19 cellular contexts compared by ENCODE assay signal in the genomic region with DNA sequence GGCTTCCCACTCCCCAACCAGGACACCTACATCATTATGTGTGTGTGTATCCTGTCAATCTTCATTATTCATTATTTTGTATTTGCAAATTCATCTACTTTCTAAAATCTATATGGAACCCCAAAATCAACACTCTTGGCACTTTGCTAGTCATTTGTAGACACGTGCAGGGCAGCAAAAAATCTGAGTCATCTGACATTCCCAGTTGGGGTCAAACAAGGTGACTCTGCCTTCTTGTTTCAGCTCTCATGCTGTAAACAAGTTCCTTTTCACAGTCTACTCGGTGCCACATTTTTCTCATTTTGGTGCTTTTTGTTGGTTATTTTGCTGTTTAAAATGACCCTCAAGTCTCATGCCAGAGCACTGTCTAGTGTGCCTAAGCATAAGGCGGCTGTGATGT. TPM values are rescaled to one million over a fixed set of nuclear protein-coding genes. Genes with fewer than 3 reads are reported as not detected.
DNase-seq lines count a peak whose midpoint lies in the region; ATAC-seq and TF ChIP-seq lines count a peak whose summit lies in the region.
"Had no signal": no experiment of that assay in that cellular context is flagged by ENCODE, and none has a peak within 500 bp of the region (broad histone marks: within the 10 kb centered on the region; RNA-seq: fewer than 3 reads in every experiment).

No MANE protein-coding gene starts in this region.

- H3K27me3 Mint-ChIP-seq in T-helper 1 cell treated with Interleukin-12 subunit alpha and Interleukin-12 subunit beta and Interleukin-4 antibody, amounts not matched to agents 30 μg/mL and 1 μg/mL, for 36 hours (ENCODE audit: low read depth): no peaks in the 10 kb centered on the region
- no peaks in the 10 kb centered on the region for H3K27me3 Mint-ChIP-seq in activated naive CD8-positive, alpha-beta T cell treated with anti-CD3 and anti-CD28 coated beads for 36 hours
- peaks cover 3% of the 10 kb centered on the region for H3K27me3 Mint-ChIP-seq in neural progenitor cell (ENCODE audit: insufficient read depth, low read depth)

- H3K4me3 ChIP-seq in left lung (no peak overlapping the region), neural progenitor cell (no peak overlapping the region)
- H3K4me3 ChIP-seq: adrenal gland, upper lobe of right lung had no signal

- H4K20me1 ChIP-seq in neural progenitor cell (ENCODE audit: low read depth): peaks cover 24% of the 10 kb centered on the region

- H3F3A ChIP-seq in neural progenitor cell (ENCODE audit: low read depth): no peaks in the 10 kb centered on the region

- ATAC-seq in HG03469 (IDR thresholded peaks at IDR 0.05; ENCODE audit: unreplicated experiment): no peak
- ATAC-seq in left lung: no peak
- ATAC-seq: upper lobe of right lung had no signal

- DNase-seq in T-helper 1 cell (no peak), EL (peak; percentile 40), myocyte (ENCODE audit: low read depth) (peak; percentile 20), left lung (no peak), neural progenitor cell (ENCODE audit: low spot score) (no peak)
- DNase-seq in activated naive CD8-positive, alpha-beta T cell treated with anti-CD3 and anti-CD28 coated beads for 36 hours: no peak
- DNase-seq: 8988T; activated CD4-positive, alpha-beta T cell treated with anti-CD3 and anti-CD28 coated beads, Interleukin-2, amount 50 U/mL, for 4 hours; GDM1; NCI-H2081; NCI-H748 treated with DMSO at 0.1 percent for 48 hours; stimulated activated CD4-positive, alpha-beta T cell treated with anti-CD3 and anti-CD28 coated beads, Interleukin-1b, Interleukin-23, amount 100 ng/mL, for 48 hours; stimulated activated CD8-positive, alpha-beta memory T cell treated with anti-CD3 and anti-CD28 coated beads, Interleukin-4, amount 100 ng/mL, for 48 hours; upper lobe of right lung had no signal

- TF ChIP-seq CTCF in left lung (IDR thresholded peaks at IDR 0.05) (no peak), neural progenitor cell (IDR thresholded peaks at IDR 0.05) (no peak)

- no peak overlapping the region for H3K4me3 Mint-ChIP-seq in T-helper 1 cell treated with Interleukin-12 subunit alpha and Interleukin-12 subunit beta and Interleukin-4 antibody, amounts not matched to agents 30 μg/mL and 1 μg/mL, for 36 hours
- H3K4me3 Mint-ChIP-seq in activated naive CD8-positive, alpha-beta T cell treated with anti-CD3 and anti-CD28 coated beads for 36 hours: no peak overlapping the region
- H3K4me3 Mint-ChIP-seq in neural progenitor cell: no peak overlapping the region

- no peak overlapping the region for H3K4me2 ChIP-seq in neural progenitor cell

- no peak overlapping the region for H3K27ac ChIP-seq in left lung
- no peak overlapping the region for H3K27ac ChIP-seq in neural progenitor cell
- H3K27ac ChIP-seq: adrenal gland, epithelial cell of prostate, upper lobe of right lung had no signal

- H3K4me1 ChIP-seq in left lung (peaks cover 20 to 46% of the 10 kb centered on the region in 2 donors), neural progenitor cell (peaks cover 16% of the 10 kb centered on the region)

- peaks cover 61% of the 10 kb centered on the region for H3K36me3 Mint-ChIP-seq in T-helper 1 cell treated with Interleukin-12 subunit alpha and Interleukin-12 subunit beta and Interleukin-4 antibody, amounts not matched to agents 30 μg/mL and 1 μg/mL, for 36 hours (ENCODE audit: low read depth)
- H3K36me3 Mint-ChIP-seq in activated naive CD8-positive, alpha-beta T cell treated with anti-CD3 and anti-CD28 coated beads for 36 hours: peaks cover 61% of the 10 kb centered on the region
- peaks cover 69% of the 10 kb centered on the region for H3K36me3 Mint-ChIP-seq in neural progenitor cell

- intact Hi-C loops in left lung (cut with DNase I): no loop called here

- H3K4me1 Mint-ChIP-seq in T-helper 1 cell treated with Interleukin-12 subunit alpha and Interleukin-12 subunit beta and Interleukin-4 antibody, amounts not matched to agents 30 μg/mL and 1 μg/mL, for 36 hours (ENCODE audit: low read depth): peaks cover 60% of the 10 kb centered on the region
- H3K4me1 Mint-ChIP-seq in activated naive CD8-positive, alpha-beta T cell treated with anti-CD3 and anti-CD28 coated beads for 36 hours: peaks cover 51% of the 10 kb centered on the region
- H3K4me1 Mint-ChIP-seq in neural progenitor cell: peaks cover 16% of the 10 kb centered on the region

- no peak overlapping the region for H2AFZ ChIP-seq in neural progenitor cell (replicated peaks)

- peaks cover 0 to 19% of the 10 kb centered on the region in 2 donors for H3K36me3 ChIP-seq in left lung
- H3K36me3 ChIP-seq in neural progenitor cell: peaks cover 7% of the 10 kb centered on the region

- peaks cover 71% of the 10 kb centered on the region for H3K79me2 ChIP-seq in neural progenitor cell (ENCODE audit: low read depth)

- H3K9me3 ChIP-seq in left lung (no peaks in the 10 kb centered on the region), neural progenitor cell (ENCODE audit: low read depth) (no peaks in the 10 kb centered on the region)
- H3K9me3 ChIP-seq: adrenal gland, upper lobe of right lung had no signal

- H3K9ac ChIP-seq in neural progenitor cell: no peak overlapping the region

- H3K27me3 ChIP-seq in left lung (no peaks in the 10 kb centered on the region), neural progenitor cell (no peaks in the 10 kb centered on the region)
- H3K27me3 ChIP-seq: adrenal gland, upper lobe of right lung had no signal

- peak overlapping the region; percentile 43 for H3K27ac Mint-ChIP-seq in T-helper 1 cell treated with Interleukin-12 subunit alpha and Interleukin-12 subunit beta and Interleukin-4 antibody, amounts not matched to agents 30 μg/mL and 1 μg/mL, for 36 hours
- peak overlapping the region; percentile 65 for H3K27ac Mint-ChIP-seq in activated naive CD8-positive, alpha-beta T cell treated with anti-CD3 and anti-CD28 coated beads for 36 hours
- no peak overlapping the region for H3K27ac Mint-ChIP-seq in neural progenitor cell

- no peaks in the 10 kb centered on the region for H3K9me3 Mint-ChIP-seq in T-helper 1 cell treated with Interleukin-12 subunit alpha and Interleukin-12 subunit beta and Interleukin-4 antibody, amounts not matched to agents 30 μg/mL and 1 μg/mL, for 36 hours
- H3K9me3 Mint-ChIP-seq in activated naive CD8-positive, alpha-beta T cell treated with anti-CD3 and anti-CD28 coated beads for 36 hours: no peaks in the 10 kb centered on the region
- peaks cover 21% of the 10 kb centered on the region for H3K9me3 Mint-ChIP-seq in neural progenitor cell

RNA-seq across cellular contexts. Expression of a gene that starts 5.9 kb away (rescaled TPM):
- 10 to 100 TPM; 41.4 to 42.5 TPM for total RNA-seq in activated naive CD8-positive, alpha-beta T cell treated with anti-CD3 and anti-CD28 coated beads for 36 hours
- 69.2 and 71.9 TPM in 2 replicates for total RNA-seq in myocyte
- 46.6 TPM for polyA plus RNA-seq in myocyte (2012)
- total RNA-seq in left lung: 10 to 100 TPM; 43.3 to 46.2 TPM
- total RNA-seq in neural progenitor cell (ENCODE audit: low replicate concordance): 90.6 and 141 TPM in 2 replicates

RNA-seq across cellular contexts. Expression of a gene that starts 10.1 kb away (rescaled TPM):
- total RNA-seq in activated naive CD8-positive, alpha-beta T cell treated with anti-CD3 and anti-CD28 coated beads for 36 hours: 1 to 10 TPM in 1 of 2 experiments, under 1 TPM in 1; 0.37 to 2.5 TPM
- not detected in 2 replicates for total RNA-seq in myocyte
- 0.28 TPM for polyA plus RNA-seq in myocyte (2012)
- 10 to 100 TPM in 1 of 2 donors, 1 to 10 TPM in 1; 5.9 to 85.0 TPM for total RNA-seq in left lung
- total RNA-seq in neural progenitor cell (ENCODE audit: low replicate concordance): not detected in 2 replicates
- total RNA-seq: RPMI7951 had no signal

RNA-seq across cellular contexts. Expression of a gene that starts 12.2 kb away (rescaled TPM):
- 10 to 100 TPM; 19.4 to 21.0 TPM for total RNA-seq in activated naive CD8-positive, alpha-beta T cell treated with anti-CD3 and anti-CD28 coated beads for 36 hours
- total RNA-seq in myocyte: 32.8 and 35.1 TPM in 2 replicates
- polyA plus RNA-seq in myocyte (2012): 16.0 TPM
- total RNA-seq in left lung: 10 to 100 TPM; 10.8 to 11.1 TPM
- total RNA-seq in neural progenitor cell (ENCODE audit: low replicate concordance): 10.5 and 24.6 TPM in 2 replicates

Comparison
In these comparisons a context has a peak if more than half of its experiments do, and no peak if none do; other contexts are left out.
1. DNase-seq: peak in EL (single experiment) and myocyte (single experiment); none in T-helper 1 cell (0 of 5), activated naive CD8-positive, alpha-beta T cell treated with anti-CD3 and anti-CD28 coated beads for 36 hours (single experiment), left lung (0 of 2) and neural progenitor cell (single experiment).